14 cellular contexts compared by ENCODE assay signal in genomic region chr11:65762169-65762568, GRCh38. TPM values are rescaled to one million over a fixed set of nuclear protein-coding genes. Genes with fewer than 3 reads are reported as not detected.
DNase-seq lines count a peak whose midpoint lies in the region; ATAC-seq, FAIRE-seq and TF ChIP-seq lines count a peak whose summit lies in the region.
"Not testable (repeated sequence)": the region's sequence is repeated elsewhere in the genome, so short reads cannot be mapped to it uniquely, and the experiment has no call there.
"Had no signal": no experiment of that assay in that cellular context is flagged by ENCODE, and none has a peak within 500 bp of the region (broad histone marks: within the 10 kb centered on the region; RNA-seq: fewer than 3 reads in every experiment).

No MANE protein-coding gene starts in this region.

- not testable (repeated sequence) for H3K4me1 Mint-ChIP-seq in glutamatergic neuron (ENCODE audit: low read depth, unreplicated experiment)

- peak; percentile 55 for DNase-seq in WERI-Rb-1
- DNase-seq in K562 (ENCODE audit: extremely low read depth in 1 of 4, low spot score in 3 of 4); glutamatergic neuron; HepG2 (ENCODE audit: low spot score): not testable (repeated sequence)

- ATAC-seq in K562, HepG2: not testable (repeated sequence)

- TF ChIP-seq RAD21 in K562 (CRISPR knock-in tag; conservative IDR thresholded peaks at IDR 0.05 in 1 of 2, IDR thresholded peaks at IDR 0.05 in 1 of 2); HepG2 (CRISPR knock-in tag; IDR thresholded peaks at IDR 0.05): not testable (repeated sequence)

- H3K27me3 Mint-ChIP-seq in glutamatergic neuron (ENCODE audit: unreplicated experiment), result not testable (repeated sequence)

- intact Hi-C loops in K562 (cut with micrococcal nuclease); HepG2 (cut with micrococcal nuclease; ENCODE audit: unreplicated experiment): not testable (repeated sequence)

- TF ChIP-seq CTCF in WERI-Rb-1 (IDR thresholded peaks at IDR 0.05; ENCODE audit: low read depth, low read length); K562 (IDR thresholded peaks at IDR 0.05 in 2 of 3, conservative IDR thresholded peaks at IDR 0.05 in 1 of 3; ENCODE audit: insufficient read depth in 2 of 3, low read depth in 1 of 3, low read length in 3 of 3); glutamatergic neuron (IDR thresholded peaks at IDR 0.05; ENCODE audit: partially characterized antibody, unreplicated experiment); HepG2 (CRISPR knock-in tag; IDR thresholded peaks at IDR 0.05): not testable (repeated sequence)

- BruUV-seq in K562 (replicated peaks; lab: Mats Ljungman, UMichigan); HepG2 (replicated peaks; lab: Mats Ljungman, UMichigan): not testable (repeated sequence)

- POLR2A ChIA-PET in K562 (lab: Yijun Ruan, JAX); HepG2 (lab: Yijun Ruan, JAX): not testable (repeated sequence)

- not testable (repeated sequence) for FAIRE-seq in K562 (lab: Jason Lieb, UNC); HepG2 (lab: Jason Lieb, UNC)

- H3K36me3 ChIP-seq in WERI-Rb-1; K562 (ENCODE audit: control insufficient read depth, insufficient read depth, low read length); HepG2 (replicated peaks in 1 of 2; ENCODE audit: control insufficient read depth in 1 of 2, insufficient read depth in 2 of 2, low read length in 2 of 2): not testable (repeated sequence)

- not testable (repeated sequence) for H2AFZ ChIP-seq in K562 (ENCODE audit: low read depth, low read length); HepG2 (ENCODE audit: low read length)

- H3K4me1 ChIP-seq in K562 (replicated peaks in 1 of 2; ENCODE audit: control insufficient read depth in 2 of 2, insufficient read depth in 2 of 2, low read length in 2 of 2), result not testable (repeated sequence)
- H3K4me1 ChIP-seq in HepG2 (ENCODE audit: insufficient read depth, low read length), result peaks cover 24% of the 10 kb centered on the region

- H3K36me3 Mint-ChIP-seq in glutamatergic neuron (ENCODE audit: unreplicated experiment), result not testable (repeated sequence)

- H3K27me3 ChIP-seq in WERI-Rb-1 (ENCODE audit: insufficient read depth, low read depth, severe bottlenecking); K562 (ENCODE audit: control insufficient read depth in 2 of 2, insufficient read depth in 2 of 2, low read length in 2 of 2); HepG2 (ENCODE audit: control insufficient read depth in 1 of 2, insufficient read depth in 2 of 2, low read length in 2 of 2): not testable (repeated sequence)

- peaks cover 10% of the 10 kb centered on the region for H3K9me3 Mint-ChIP-seq in glutamatergic neuron (ENCODE audit: unreplicated experiment)

- TF ChIP-seq POLR2A in K562 (conservative IDR thresholded peaks at IDR 0.05); HepG2 (IDR thresholded peaks at IDR 0.05; ENCODE audit: insufficient read depth in 1 of 2, low read depth in 2 of 2, low read length in 2 of 2): not testable (repeated sequence)

- H4K20me1 ChIP-seq in K562 (replicated peaks; ENCODE audit: control insufficient read depth, insufficient read depth, low read length); HepG2 (ENCODE audit: insufficient read depth, low read length): not testable (repeated sequence)

- H3K4me2 ChIP-seq in K562 (ENCODE audit: insufficient read depth, low read length); HepG2 (ENCODE audit: low read depth, low read length): not testable (repeated sequence)

- not testable (repeated sequence) for H3K9ac ChIP-seq in K562 (ENCODE audit: insufficient read depth in 1 of 2, low read depth in 2 of 2, low read length in 2 of 2); HepG2 (ENCODE audit: insufficient read depth, low read depth, low read length)

- not testable (repeated sequence) for H3K4me3 Mint-ChIP-seq in glutamatergic neuron (ENCODE audit: unreplicated experiment)

- H3K9me1 ChIP-seq in K562 (ENCODE audit: control insufficient read depth, insufficient read depth, low read length), result not testable (repeated sequence)

- H3K27ac ChIP-seq in WERI-Rb-1, result peak overlapping the region; percentile 75
- H3K27ac ChIP-seq in K562 (ENCODE audit: extremely low read depth, low read depth, low read length); HepG2 (ENCODE audit: extremely low read length, insufficient read depth, low read length): not testable (repeated sequence)

- CTCF ChIA-PET in K562 (lab: Yijun Ruan, JAX; ENCODE audit: low intra/inter-chr PET ratio); HepG2 (lab: Yijun Ruan, JAX; ENCODE audit: low intra/inter-chr PET ratio, low total read pairs): not testable (repeated sequence)

- WGBS in K562 (ENCODE audit: insufficient coverage, low coverage, missing lambda C conversion rate), result 0% methylated on average over 1 of the region's 5 CpGs
- WGBS in HepG2 (ENCODE audit: low lambda C conversion rate), result 2% methylated on average over 5 of the region's 5 CpGs

- not testable (repeated sequence) for H3K4me3 ChIP-seq in WERI-Rb-1 (ENCODE audit: low read depth, low read length); K562; HepG2 (replicated peaks in 1 of 3; ENCODE audit: insufficient read depth in 1 of 3, low read depth in 2 of 3, low read length in 3 of 3)

- not testable (repeated sequence) for TF ChIP-seq EP300 in K562 (IDR thresholded peaks at IDR 0.05; ENCODE audit: low read length); HepG2 (IDR thresholded peaks at IDR 0.05; ENCODE audit: low read depth in 2 of 2, low read length in 2 of 2); HepG2 (CRISPR knock-in tag; IDR thresholded peaks at IDR 0.05; ENCODE audit: borderline replicate concordance)

- peak overlapping the region; percentile 68 for H3K27ac Mint-ChIP-seq in glutamatergic neuron (ENCODE audit: unreplicated experiment)

- in situ Hi-C loops in K562 (cut with MboI); HepG2 (cut with HindIII; ENCODE audit: extremely low pct_ligation_motif_present, low pct_unique_long_range_greater_than_20kb): not testable (repeated sequence)

- not testable (repeated sequence) for H3K79me2 ChIP-seq in K562 (ENCODE audit: control insufficient read depth, insufficient read depth, low read length); HepG2 (ENCODE audit: insufficient read depth, low read length)

- H3K9me3 ChIP-seq in WERI-Rb-1 (ENCODE audit: severe bottlenecking); K562 (replicated peaks; ENCODE audit: control insufficient read depth, insufficient read depth, low read depth, low read length); HepG2 (ENCODE audit: low read length): not testable (repeated sequence)

RNA-seq across cellular contexts. Expression of gene AP5B1, which starts 18.6 kb away (rescaled TPM):
- 16.4 and 48.0 TPM in 2 replicates for total RNA-seq in K562 (2011; cell fraction: chromatin; rRNA removed; ENCODE audit: low replicate concordance)
- 43.4 and 48.4 TPM in 2 replicates for total RNA-seq in K562 (2011; cell fraction: nucleolus; rRNA removed)
- total RNA-seq in K562 (2011; cell fraction: nucleoplasm; rRNA removed), result 26.7 and 28.3 TPM in 2 replicates
- total RNA-seq in K562 (2014; rRNA removed) (13.0 and 17.0 TPM in 2 replicates), K562 (2014; rRNA removed; fragmentation: Illumina TruSeq; extraction: Trizol) (3.1 and 3.5 TPM in 2 replicates), K562 (2015; rRNA removed; fragmentation: Illumina TruSeq; extraction: Trizol) (8.7 and 8.9 TPM in 2 replicates), K562 (2021) (23.2 and 24.2 TPM in 2 replicates), glutamatergic neuron (ENCODE audit: unreplicated experiment) (13.2 TPM), HepG2 (2016; rRNA removed; fragmentation: Illumina TruSeq; extraction: Trizol) (3.8 and 4.4 TPM in 2 replicates)
- polyA plus RNA-seq in K562 (2011; rRNA removed) (5.1 and 7.7 TPM in 2 replicates), K562 (2014; fragmentation: Illumina TruSeq; extraction: Trizol) (4.6 and 9.1 TPM in 2 replicates), K562 (2014; fragmentation: Nextera tagmentation; extraction: Ambion mirVana) (under 1 TPM; 0.51 to 0.63 TPM), K562 (2014; rRNA removed) (11.3 and 11.7 TPM in 2 replicates), HepG2 (2011; rRNA removed) (1.7 and 2.8 TPM in 2 replicates)
- polyA plus RNA-seq in K562 (2011; cell fraction: cytosol; rRNA removed), result 6.5 and 20.1 TPM in 2 replicates
- 17.1 and 27.9 TPM in 2 replicates for polyA plus RNA-seq in K562 (2011; cell fraction: nucleus; rRNA removed)
- 10.8 and 15.8 TPM in 2 replicates for polyA plus RNA-seq in K562 (2012)
- 8.3 and 9.2 TPM in 2 replicates for polyA minus RNA-seq in K562 (2011; rRNA and poly(A)+ RNA removed)
- 14.6 and 14.8 TPM in 2 replicates for polyA minus RNA-seq in K562 (2011; cell fraction: cytosol; rRNA and poly(A)+ RNA removed)
- 17.5 and 18.7 TPM in 2 replicates for polyA minus RNA-seq in K562 (2011; cell fraction: nucleus; rRNA and poly(A)+ RNA removed)
- total RNA-seq in HepG2 (2016; cell fraction: cytosol; rRNA removed; fragmentation: Illumina TruSeq; extraction: Trizol; ENCODE audit: low read depth), result 0.44 and 0.61 TPM in 2 replicates
- 2.9 and 4.5 TPM in 2 replicates for total RNA-seq in HepG2 (2016; cell fraction: insoluble cytoplasmic fraction; rRNA removed; fragmentation: Illumina TruSeq; extraction: Trizol)
- total RNA-seq in HepG2 (2016; cell fraction: membrane; rRNA removed; fragmentation: Illumina TruSeq; extraction: Trizol), result 2.0 and 2.1 TPM in 2 replicates
- total RNA-seq in HepG2 (2016; cell fraction: nucleus; rRNA removed; fragmentation: Illumina TruSeq; extraction: Trizol), result 2.9 and 3.7 TPM in 2 replicates
- 1.6 and 2.5 TPM in 2 replicates for polyA plus RNA-seq in HepG2 (2011; cell fraction: cytosol; rRNA removed)
- polyA plus RNA-seq in HepG2 (2011; cell fraction: nucleus; rRNA removed), result 6.0 and 6.2 TPM in 2 replicates
- polyA plus RNA-seq in HepG2 (2012), result 1.2 and 2.4 TPM in 2 replicates
- 0.25 and 0.27 TPM in 2 replicates for polyA plus RNA-seq in HepG2 (2016; cell fraction: cytosol; fragmentation: Illumina TruSeq; extraction: Trizol; ENCODE audit: low read depth)
- 2.6 and 2.7 TPM in 2 replicates for polyA plus RNA-seq in HepG2 (2016; cell fraction: insoluble cytoplasmic fraction; fragmentation: Illumina TruSeq; extraction: Trizol; ENCODE audit: low read depth)
- 0.78 and 0.94 TPM in 2 replicates for polyA plus RNA-seq in HepG2 (2016; cell fraction: membrane; fragmentation: Illumina TruSeq; extraction: Trizol; ENCODE audit: low read depth)
- polyA plus RNA-seq in HepG2 (2016; cell fraction: nucleus; fragmentation: Illumina TruSeq; extraction: Trizol; ENCODE audit: insufficient read depth, low read depth), result 4.3 and 4.6 TPM in 2 replicates
- polyA minus RNA-seq in HepG2 (2011; rRNA and poly(A)+ RNA removed; ENCODE audit: low replicate concordance), result 9.8 and 22.8 TPM in 2 replicates
- polyA minus RNA-seq in HepG2 (2011; cell fraction: cytosol; rRNA and poly(A)+ RNA removed), result 3.4 and 4.2 TPM in 2 replicates
- 4.9 and 5.1 TPM in 2 replicates for polyA minus RNA-seq in HepG2 (2011; cell fraction: nucleus; rRNA and poly(A)+ RNA removed)

RNA-seq across cellular contexts. Expression of gene OVOL1, which starts 24.7 kb away (rescaled TPM):
- 0.09 TPM in 1 of 2 replicates, not detected in the other for total RNA-seq in K562 (2011; cell fraction: chromatin; rRNA removed; ENCODE audit: low replicate concordance)
- not detected in 2 replicates for total RNA-seq in K562 (2011; cell fraction: nucleolus; rRNA removed)
- not detected in 2 replicates for total RNA-seq in K562 (2011; cell fraction: nucleoplasm; rRNA removed)
- total RNA-seq in K562 (2014; rRNA removed), result not detected in 2 replicates
- total RNA-seq in K562 (2014; rRNA removed; fragmentation: Illumina TruSeq; extraction: Trizol), result not detected in 2 replicates
- not detected in 2 replicates for total RNA-seq in K562 (2015; rRNA removed; fragmentation: Illumina TruSeq; extraction: Trizol)
- total RNA-seq in K562 (2021), result 0.09 TPM in 1 of 2 replicates, not detected in the other
- not detected in 2 replicates for polyA plus RNA-seq in K562 (2011; rRNA removed)
- polyA plus RNA-seq in K562 (2011; cell fraction: cytosol; rRNA removed), result not detected in 2 replicates
- polyA plus RNA-seq in K562 (2011; cell fraction: nucleus; rRNA removed), result not detected in 2 replicates
- not detected in 2 replicates for polyA plus RNA-seq in K562 (2012)
- not detected in 2 replicates for polyA plus RNA-seq in K562 (2014; fragmentation: Illumina TruSeq; extraction: Trizol)
- polyA plus RNA-seq in K562 (2014; fragmentation: Nextera tagmentation; extraction: Ambion mirVana), result not detected
- not detected in 2 replicates for polyA plus RNA-seq in K562 (2014; rRNA removed)
- polyA minus RNA-seq in K562 (2011; rRNA and poly(A)+ RNA removed), result not detected in 2 replicates
- polyA minus RNA-seq in K562 (2011; cell fraction: cytosol; rRNA and poly(A)+ RNA removed), result not detected in 2 replicates
- polyA minus RNA-seq in K562 (2011; cell fraction: nucleus; rRNA and poly(A)+ RNA removed), result not detected in 2 replicates
- not detected for total RNA-seq in glutamatergic neuron (ENCODE audit: unreplicated experiment)
- not detected in 2 replicates for total RNA-seq in HepG2 (2016; rRNA removed; fragmentation: Illumina TruSeq; extraction: Trizol)
- not detected in 2 replicates for total RNA-seq in HepG2 (2016; cell fraction: cytosol; rRNA removed; fragmentation: Illumina TruSeq; extraction: Trizol; ENCODE audit: low read depth)
- total RNA-seq in HepG2 (2016; cell fraction: insoluble cytoplasmic fraction; rRNA removed; fragmentation: Illumina TruSeq; extraction: Trizol), result not detected in 2 replicates
- not detected in 2 replicates for total RNA-seq in HepG2 (2016; cell fraction: membrane; rRNA removed; fragmentation: Illumina TruSeq; extraction: Trizol)
- total RNA-seq in HepG2 (2016; cell fraction: nucleus; rRNA removed; fragmentation: Illumina TruSeq; extraction: Trizol), result not detected in 2 replicates
- 0.01 and 0.04 TPM in 2 replicates for polyA plus RNA-seq in HepG2 (2011; rRNA removed)
- not detected in 2 replicates for polyA plus RNA-seq in HepG2 (2011; cell fraction: cytosol; rRNA removed)
- 0.03 TPM in 1 of 2 replicates, not detected in the other for polyA plus RNA-seq in HepG2 (2011; cell fraction: nucleus; rRNA removed)
- polyA plus RNA-seq in HepG2 (2012), result not detected in 2 replicates
- not detected in 2 replicates for polyA plus RNA-seq in HepG2 (2016; cell fraction: cytosol; fragmentation: Illumina TruSeq; extraction: Trizol; ENCODE audit: low read depth)
- polyA plus RNA-seq in HepG2 (2016; cell fraction: insoluble cytoplasmic fraction; fragmentation: Illumina TruSeq; extraction: Trizol; ENCODE audit: low read depth), result not detected in 2 replicates
- polyA plus RNA-seq in HepG2 (2016; cell fraction: membrane; fragmentation: Illumina TruSeq; extraction: Trizol; ENCODE audit: low read depth), result not detected in 2 replicates
- polyA plus RNA-seq in HepG2 (2016; cell fraction: nucleus; fragmentation: Illumina TruSeq; extraction: Trizol; ENCODE audit: insufficient read depth, low read depth), result not detected in 2 replicates
- not detected in 2 replicates for polyA minus RNA-seq in HepG2 (2011; rRNA and poly(A)+ RNA removed; ENCODE audit: low replicate concordance)
- not detected in 2 replicates for polyA minus RNA-seq in HepG2 (2011; cell fraction: cytosol; rRNA and poly(A)+ RNA removed)
- not detected in 2 replicates for polyA minus RNA-seq in HepG2 (2011; cell fraction: nucleus; rRNA and poly(A)+ RNA removed)
- total RNA-seq: A172; A673; CD4-positive, alpha-beta memory T cell; CD4-positive, CD25-positive, alpha-beta regulatory T cell; CD8-positive, alpha-beta memory T cell; Daoy had no signal
- polyA plus RNA-seq: A549; AG04450; BJ; CD14-positive monocyte; CD4-positive, alpha-beta memory T cell; CD4-positive, CD25-positive, alpha-beta regulatory T cell; CD8-positive, alpha-beta memory T cell had no signal

RNA-seq across cellular contexts. Expression of gene RNASEH2C, which starts 41.6 kb away (rescaled TPM):
- 43.1 and 99.3 TPM in 2 replicates for total RNA-seq in K562 (2011; cell fraction: chromatin; rRNA removed; ENCODE audit: low replicate concordance)
- 62.9 and 67.9 TPM in 2 replicates for total RNA-seq in K562 (2011; cell fraction: nucleolus; rRNA removed)
- 55.1 and 61.4 TPM in 2 replicates for total RNA-seq in K562 (2011; cell fraction: nucleoplasm; rRNA removed)
- total RNA-seq in K562 (2014; rRNA removed) (64.4 and 78.1 TPM in 2 replicates), K562 (2014; rRNA removed; fragmentation: Illumina TruSeq; extraction: Trizol) (9.0 and 11.7 TPM in 2 replicates), K562 (2015; rRNA removed; fragmentation: Illumina TruSeq; extraction: Trizol) (15.1 and 15.6 TPM in 2 replicates), K562 (2021) (78.2 and 87.2 TPM in 2 replicates), glutamatergic neuron (ENCODE audit: unreplicated experiment) (42.9 TPM), HepG2 (2016; rRNA removed; fragmentation: Illumina TruSeq; extraction: Trizol) (50.9 and 65.1 TPM in 2 replicates)
- polyA plus RNA-seq in K562 (2011; rRNA removed) (33.2 and 33.8 TPM in 2 replicates), K562 (2014; fragmentation: Illumina TruSeq; extraction: Trizol) (15.6 and 15.9 TPM in 2 replicates), K562 (2014; fragmentation: Nextera tagmentation; extraction: Ambion mirVana) (1 to 10 TPM; 5.4 to 9.4 TPM), K562 (2014; rRNA removed) (63.2 and 75.9 TPM in 2 replicates), HepG2 (2011; rRNA removed) (24.6 and 27.4 TPM in 2 replicates)
- 33.5 and 84.3 TPM in 2 replicates for polyA plus RNA-seq in K562 (2011; cell fraction: cytosol; rRNA removed)
- 65.0 and 106 TPM in 2 replicates for polyA plus RNA-seq in K562 (2011; cell fraction: nucleus; rRNA removed)
- polyA plus RNA-seq in K562 (2012), result 32.9 and 41.4 TPM in 2 replicates
- 10.3 and 11.0 TPM in 2 replicates for polyA minus RNA-seq in K562 (2011; rRNA and poly(A)+ RNA removed)
- 9.4 and 19.7 TPM in 2 replicates for polyA minus RNA-seq in K562 (2011; cell fraction: cytosol; rRNA and poly(A)+ RNA removed)
- 27.5 and 27.6 TPM in 2 replicates for polyA minus RNA-seq in K562 (2011; cell fraction: nucleus; rRNA and poly(A)+ RNA removed)
- total RNA-seq in HepG2 (2016; cell fraction: cytosol; rRNA removed; fragmentation: Illumina TruSeq; extraction: Trizol; ENCODE audit: low read depth), result 57.6 and 60.3 TPM in 2 replicates
- total RNA-seq in HepG2 (2016; cell fraction: insoluble cytoplasmic fraction; rRNA removed; fragmentation: Illumina TruSeq; extraction: Trizol), result 55.2 and 76.7 TPM in 2 replicates
- 36.0 and 40.9 TPM in 2 replicates for total RNA-seq in HepG2 (2016; cell fraction: membrane; rRNA removed; fragmentation: Illumina TruSeq; extraction: Trizol)
- 18.2 and 19.2 TPM in 2 replicates for total RNA-seq in HepG2 (2016; cell fraction: nucleus; rRNA removed; fragmentation: Illumina TruSeq; extraction: Trizol)
- 34.9 and 55.1 TPM in 2 replicates for polyA plus RNA-seq in HepG2 (2011; cell fraction: cytosol; rRNA removed)
- 41.5 and 44.0 TPM in 2 replicates for polyA plus RNA-seq in HepG2 (2011; cell fraction: nucleus; rRNA removed)
- polyA plus RNA-seq in HepG2 (2012), result 16.9 and 19.3 TPM in 2 replicates
- polyA plus RNA-seq in HepG2 (2016; cell fraction: cytosol; fragmentation: Illumina TruSeq; extraction: Trizol; ENCODE audit: low read depth), result 53.8 and 60.7 TPM in 2 replicates
- polyA plus RNA-seq in HepG2 (2016; cell fraction: insoluble cytoplasmic fraction; fragmentation: Illumina TruSeq; extraction: Trizol; ENCODE audit: low read depth), result 53.3 and 62.7 TPM in 2 replicates
- 27.7 and 34.7 TPM in 2 replicates for polyA plus RNA-seq in HepG2 (2016; cell fraction: membrane; fragmentation: Illumina TruSeq; extraction: Trizol; ENCODE audit: low read depth)
- polyA plus RNA-seq in HepG2 (2016; cell fraction: nucleus; fragmentation: Illumina TruSeq; extraction: Trizol; ENCODE audit: insufficient read depth, low read depth), result 35.1 and 36.6 TPM in 2 replicates
- 9.1 and 31.0 TPM in 2 replicates for polyA minus RNA-seq in HepG2 (2011; rRNA and poly(A)+ RNA removed; ENCODE audit: low replicate concordance)
- 11.3 and 11.4 TPM in 2 replicates for polyA minus RNA-seq in HepG2 (2011; cell fraction: cytosol; rRNA and poly(A)+ RNA removed)
- 12.7 and 15.0 TPM in 2 replicates for polyA minus RNA-seq in HepG2 (2011; cell fraction: nucleus; rRNA and poly(A)+ RNA removed)

RNA-seq across cellular contexts. Expression of gene KAT5, which starts 50.1 kb away (rescaled TPM):
- total RNA-seq in K562 (2011; cell fraction: chromatin; rRNA removed; ENCODE audit: low replicate concordance), result 44.9 and 134 TPM in 2 replicates
- 81.0 and 82.1 TPM in 2 replicates for total RNA-seq in K562 (2011; cell fraction: nucleolus; rRNA removed)
- total RNA-seq in K562 (2011; cell fraction: nucleoplasm; rRNA removed), result 51.7 and 58.3 TPM in 2 replicates
- 59.6 and 74.1 TPM in 2 replicates for total RNA-seq in K562 (2014; rRNA removed)
- total RNA-seq in K562 (2014; rRNA removed; fragmentation: Illumina TruSeq; extraction: Trizol), result 28.8 and 34.4 TPM in 2 replicates
- 52.7 and 57.5 TPM in 2 replicates for total RNA-seq in K562 (2015; rRNA removed; fragmentation: Illumina TruSeq; extraction: Trizol)
- 68.3 and 76.8 TPM in 2 replicates for total RNA-seq in K562 (2021)
- polyA plus RNA-seq in K562 (2011; rRNA removed), result 42.4 and 57.9 TPM in 2 replicates
- polyA plus RNA-seq in K562 (2011; cell fraction: cytosol; rRNA removed), result 44.4 and 53.1 TPM in 2 replicates
- polyA plus RNA-seq in K562 (2011; cell fraction: nucleus; rRNA removed), result 70.2 and 76.3 TPM in 2 replicates
- 52.3 and 56.9 TPM in 2 replicates for polyA plus RNA-seq in K562 (2012)
- polyA plus RNA-seq in K562 (2014; fragmentation: Illumina TruSeq; extraction: Trizol), result 63.3 and 66.5 TPM in 2 replicates
- polyA plus RNA-seq in K562 (2014; fragmentation: Nextera tagmentation; extraction: Ambion mirVana), result 10 to 100 TPM in 1 of 2 experiments, 1 to 10 TPM in 1; 3.6 to 12.9 TPM
- 68.4 and 75.4 TPM in 2 replicates for polyA plus RNA-seq in K562 (2014; rRNA removed)
- 47.1 and 62.6 TPM in 2 replicates for polyA minus RNA-seq in K562 (2011; rRNA and poly(A)+ RNA removed)
- polyA minus RNA-seq in K562 (2011; cell fraction: cytosol; rRNA and poly(A)+ RNA removed), result 27.5 and 38.4 TPM in 2 replicates
- 32.3 and 44.0 TPM in 2 replicates for polyA minus RNA-seq in K562 (2011; cell fraction: nucleus; rRNA and poly(A)+ RNA removed)
- total RNA-seq in glutamatergic neuron (ENCODE audit: unreplicated experiment), result 71.3 TPM
- 45.4 and 48.3 TPM in 2 replicates for total RNA-seq in HepG2 (2016; rRNA removed; fragmentation: Illumina TruSeq; extraction: Trizol)
- 8.5 and 8.6 TPM in 2 replicates for total RNA-seq in HepG2 (2016; cell fraction: cytosol; rRNA removed; fragmentation: Illumina TruSeq; extraction: Trizol; ENCODE audit: low read depth)
- 45.1 and 48.4 TPM in 2 replicates for total RNA-seq in HepG2 (2016; cell fraction: insoluble cytoplasmic fraction; rRNA removed; fragmentation: Illumina TruSeq; extraction: Trizol)
- 17.0 and 19.2 TPM in 2 replicates for total RNA-seq in HepG2 (2016; cell fraction: membrane; rRNA removed; fragmentation: Illumina TruSeq; extraction: Trizol)
- 28.1 and 30.8 TPM in 2 replicates for total RNA-seq in HepG2 (2016; cell fraction: nucleus; rRNA removed; fragmentation: Illumina TruSeq; extraction: Trizol)
- polyA plus RNA-seq in HepG2 (2011; rRNA removed), result 34.4 and 35.2 TPM in 2 replicates
- polyA plus RNA-seq in HepG2 (2011; cell fraction: cytosol; rRNA removed), result 21.9 and 28.4 TPM in 2 replicates
- polyA plus RNA-seq in HepG2 (2011; cell fraction: nucleus; rRNA removed), result 53.3 and 53.6 TPM in 2 replicates
- polyA plus RNA-seq in HepG2 (2012), result 19.9 and 22.4 TPM in 2 replicates
- 5.2 and 5.8 TPM in 2 replicates for polyA plus RNA-seq in HepG2 (2016; cell fraction: cytosol; fragmentation: Illumina TruSeq; extraction: Trizol; ENCODE audit: low read depth)
- 41.7 and 50.6 TPM in 2 replicates for polyA plus RNA-seq in HepG2 (2016; cell fraction: insoluble cytoplasmic fraction; fragmentation: Illumina TruSeq; extraction: Trizol; ENCODE audit: low read depth)
- polyA plus RNA-seq in HepG2 (2016; cell fraction: membrane; fragmentation: Illumina TruSeq; extraction: Trizol; ENCODE audit: low read depth), result 9.1 and 12.0 TPM in 2 replicates
- 60.8 and 65.4 TPM in 2 replicates for polyA plus RNA-seq in HepG2 (2016; cell fraction: nucleus; fragmentation: Illumina TruSeq; extraction: Trizol; ENCODE audit: insufficient read depth, low read depth)
- 78.3 and 126 TPM in 2 replicates for polyA minus RNA-seq in HepG2 (2011; rRNA and poly(A)+ RNA removed; ENCODE audit: low replicate concordance)
- polyA minus RNA-seq in HepG2 (2011; cell fraction: cytosol; rRNA and poly(A)+ RNA removed), result 15.4 and 16.3 TPM in 2 replicates
- polyA minus RNA-seq in HepG2 (2011; cell fraction: nucleus; rRNA and poly(A)+ RNA removed), result 39.5 and 44.1 TPM in 2 replicates
